ENCODE assay signal across 1 cellular context in the genomic region with DNA sequence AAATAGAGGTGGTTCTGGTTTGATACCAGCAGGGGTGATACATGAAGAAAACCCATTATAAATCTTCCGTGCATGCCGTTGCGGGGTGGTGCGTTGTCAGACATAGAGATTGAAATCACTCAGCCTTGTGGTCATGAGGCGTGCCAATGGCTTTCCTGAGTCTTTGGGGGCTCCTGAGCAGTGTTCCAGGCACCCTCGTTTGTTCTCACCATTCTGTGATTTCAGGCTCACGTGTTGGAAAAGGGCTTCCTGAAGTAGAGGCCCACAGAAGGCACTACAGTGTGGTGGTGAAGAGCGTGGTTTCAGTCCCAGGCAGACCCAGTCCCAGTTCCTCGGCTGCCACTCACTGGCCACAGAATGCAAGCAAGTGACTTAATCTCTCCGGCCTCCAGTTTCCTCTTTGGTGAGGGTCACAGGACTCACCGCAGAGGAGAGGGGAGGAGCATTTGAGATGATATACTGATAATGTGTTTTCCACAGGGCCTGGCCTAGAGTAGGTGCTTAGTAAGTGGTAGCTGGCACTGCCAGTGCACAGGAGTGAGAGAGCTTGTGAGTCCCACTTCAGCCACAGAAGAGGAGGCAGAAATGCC.
TF ChIP-seq lines count a peak whose summit lies in the region.

No MANE protein-coding gene starts in this region.

TF ChIP-seq in HepG2, 621 proteins besides CTCF, POLR2A, EP300 and RAD21 (continued from another document and continues in another):
- TF ChIP-seq, protein P1, sequence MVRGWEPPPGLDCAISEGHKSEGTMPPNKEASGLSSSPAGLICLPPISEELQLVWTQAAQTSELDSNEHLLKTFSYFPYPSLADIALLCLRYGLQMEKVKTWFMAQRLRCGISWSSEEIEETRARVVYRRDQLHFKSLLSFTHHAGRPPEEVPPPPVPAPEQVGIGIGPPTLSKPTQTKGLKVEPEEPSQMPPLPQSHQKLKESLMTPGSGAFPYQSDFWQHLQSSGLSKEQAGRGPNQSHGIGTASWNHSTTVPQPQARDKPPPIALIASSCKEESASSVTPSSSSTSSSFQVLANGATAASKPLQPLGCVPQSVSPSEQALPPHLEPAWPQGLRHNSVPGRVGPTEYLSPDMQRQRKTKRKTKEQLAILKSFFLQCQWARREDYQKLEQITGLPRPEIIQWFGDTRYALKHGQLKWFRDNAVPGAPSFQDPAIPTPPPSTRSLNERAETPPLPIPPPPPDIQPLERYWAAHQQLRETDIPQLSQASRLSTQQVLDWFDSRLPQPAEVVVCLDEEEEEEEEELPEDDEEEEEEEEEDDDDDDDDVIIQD (CRISPR knock-in tag; IDR thresholded peaks at IDR 0.05; ENCODE audit: low read depth): peak; percentile 20; the same call in 1 of the 2 replicates
- TF ChIP-seq NFYB (CRISPR knock-in tag; IDR thresholded peaks at IDR 0.05) (no peak), DNMT3B (CRISPR knock-in tag; conservative IDR thresholded peaks at IDR 0.05) (peak; percentile 73; the same call in 1 of the 2 replicates), ZNF605 (CRISPR knock-in tag; IDR thresholded peaks at IDR 0.05) (no peak), PRDM10 (CRISPR knock-in tag; IDR thresholded peaks at IDR 0.05; ENCODE audit: low read depth) (no peak), TGIF2 (CRISPR knock-in tag; IDR thresholded peaks at IDR 0.05) (peak; percentile 36; the same call in 1 of the 2 replicates), POGZ (CRISPR knock-in tag; IDR thresholded peaks at IDR 0.05) (peak; percentile 44; the same call in 1 of the 2 replicates), ZNF503 (CRISPR knock-in tag; IDR thresholded peaks at IDR 0.05) (no peak), RAD51 (IDR thresholded peaks at IDR 0.05; ENCODE audit: borderline replicate concordance) (no peak), U2AF1 (optimal IDR thresholded peaks at IDR 0.05; ENCODE audit: low read depth, low read length) (peak; percentile 42), ZMAT3 (CRISPR knock-in tag; conservative IDR thresholded peaks at IDR 0.05) (0 out of 2 replicates have a peak, but pooled peaks have one; percentile 41), ZNF660 (CRISPR knock-in tag; IDR thresholded peaks at IDR 0.05; ENCODE audit: borderline replicate concordance, low read depth) (no peak), ZFY (CRISPR knock-in tag; IDR thresholded peaks at IDR 0.05) (peak; percentile 53; the same call in 1 of the 2 replicates), FUBP1 (CRISPR knock-in tag; IDR thresholded peaks at IDR 0.05; ENCODE audit: borderline replicate concordance) (no peak), KLF11 (CRISPR knock-in tag; IDR thresholded peaks at IDR 0.05) (no peak), SP5 (CRISPR knock-in tag; IDR thresholded peaks at IDR 0.05; ENCODE audit: borderline replicate concordance, low read depth) (peak; percentile 87), ETV5 (CRISPR knock-in tag; IDR thresholded peaks at IDR 0.05; ENCODE audit: borderline replicate concordance) (peak; percentile 34; the same call in 1 of the 2 replicates), KLF9 (CRISPR knock-in tag; IDR thresholded peaks at IDR 0.05; ENCODE audit: low read depth) (no peak), ELF3 (CRISPR knock-in tag; IDR thresholded peaks at IDR 0.05) (peak; percentile 77), ZNF263 (CRISPR knock-in tag; IDR thresholded peaks at IDR 0.05) (peak; percentile 46; the same call in 1 of the 2 replicates), ATF1 (CRISPR knock-in tag; IDR thresholded peaks at IDR 0.05) (no peak), PCBP1 (IDR thresholded peaks at IDR 0.05; ENCODE audit: borderline replicate concordance, low read depth, low read length) (no peak), FOXP4 (CRISPR knock-in tag; IDR thresholded peaks at IDR 0.05) (peak; percentile 37; the same call in 1 of the 2 replicates)
- TF ChIP-seq, protein P2, sequence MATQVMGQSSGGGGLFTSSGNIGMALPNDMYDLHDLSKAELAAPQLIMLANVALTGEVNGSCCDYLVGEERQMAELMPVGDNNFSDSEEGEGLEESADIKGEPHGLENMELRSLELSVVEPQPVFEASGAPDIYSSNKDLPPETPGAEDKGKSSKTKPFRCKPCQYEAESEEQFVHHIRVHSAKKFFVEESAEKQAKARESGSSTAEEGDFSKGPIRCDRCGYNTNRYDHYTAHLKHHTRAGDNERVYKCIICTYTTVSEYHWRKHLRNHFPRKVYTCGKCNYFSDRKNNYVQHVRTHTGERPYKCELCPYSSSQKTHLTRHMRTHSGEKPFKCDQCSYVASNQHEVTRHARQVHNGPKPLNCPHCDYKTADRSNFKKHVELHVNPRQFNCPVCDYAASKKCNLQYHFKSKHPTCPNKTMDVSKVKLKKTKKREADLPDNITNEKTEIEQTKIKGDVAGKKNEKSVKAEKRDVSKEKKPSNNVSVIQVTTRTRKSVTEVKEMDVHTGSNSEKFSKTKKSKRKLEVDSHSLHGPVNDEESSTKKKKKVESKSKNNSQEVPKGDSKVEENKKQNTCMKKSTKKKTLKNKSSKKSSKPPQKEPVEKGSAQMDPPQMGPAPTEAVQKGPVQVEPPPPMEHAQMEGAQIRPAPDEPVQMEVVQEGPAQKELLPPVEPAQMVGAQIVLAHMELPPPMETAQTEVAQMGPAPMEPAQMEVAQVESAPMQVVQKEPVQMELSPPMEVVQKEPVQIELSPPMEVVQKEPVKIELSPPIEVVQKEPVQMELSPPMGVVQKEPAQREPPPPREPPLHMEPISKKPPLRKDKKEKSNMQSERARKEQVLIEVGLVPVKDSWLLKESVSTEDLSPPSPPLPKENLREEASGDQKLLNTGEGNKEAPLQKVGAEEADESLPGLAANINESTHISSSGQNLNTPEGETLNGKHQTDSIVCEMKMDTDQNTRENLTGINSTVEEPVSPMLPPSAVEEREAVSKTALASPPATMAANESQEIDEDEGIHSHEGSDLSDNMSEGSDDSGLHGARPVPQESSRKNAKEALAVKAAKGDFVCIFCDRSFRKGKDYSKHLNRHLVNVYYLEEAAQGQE (IDR thresholded peaks at IDR 0.05; ENCODE audit: borderline replicate concordance in 1 of 2, low read depth in 1 of 2, low read length in 2 of 2): no peak
- TF ChIP-seq, protein P3, sequence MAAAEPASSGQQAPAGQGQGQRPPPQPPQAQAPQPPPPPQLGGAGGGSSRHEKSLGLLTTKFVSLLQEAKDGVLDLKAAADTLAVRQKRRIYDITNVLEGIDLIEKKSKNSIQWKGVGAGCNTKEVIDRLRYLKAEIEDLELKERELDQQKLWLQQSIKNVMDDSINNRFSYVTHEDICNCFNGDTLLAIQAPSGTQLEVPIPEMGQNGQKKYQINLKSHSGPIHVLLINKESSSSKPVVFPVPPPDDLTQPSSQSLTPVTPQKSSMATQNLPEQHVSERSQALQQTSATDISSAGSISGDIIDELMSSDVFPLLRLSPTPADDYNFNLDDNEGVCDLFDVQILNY (CRISPR knock-in tag; conservative IDR thresholded peaks at IDR 0.05): no peak
- TF ChIP-seq, protein P4, sequence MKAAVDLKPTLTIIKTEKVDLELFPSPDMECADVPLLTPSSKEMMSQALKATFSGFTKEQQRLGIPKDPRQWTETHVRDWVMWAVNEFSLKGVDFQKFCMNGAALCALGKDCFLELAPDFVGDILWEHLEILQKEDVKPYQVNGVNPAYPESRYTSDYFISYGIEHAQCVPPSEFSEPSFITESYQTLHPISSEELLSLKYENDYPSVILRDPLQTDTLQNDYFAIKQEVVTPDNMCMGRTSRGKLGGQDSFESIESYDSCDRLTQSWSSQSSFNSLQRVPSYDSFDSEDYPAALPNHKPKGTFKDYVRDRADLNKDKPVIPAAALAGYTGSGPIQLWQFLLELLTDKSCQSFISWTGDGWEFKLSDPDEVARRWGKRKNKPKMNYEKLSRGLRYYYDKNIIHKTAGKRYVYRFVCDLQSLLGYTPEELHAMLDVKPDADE (CRISPR knock-in tag; IDR thresholded peaks at IDR 0.05): no peak
- TF ChIP-seq, protein P5, sequence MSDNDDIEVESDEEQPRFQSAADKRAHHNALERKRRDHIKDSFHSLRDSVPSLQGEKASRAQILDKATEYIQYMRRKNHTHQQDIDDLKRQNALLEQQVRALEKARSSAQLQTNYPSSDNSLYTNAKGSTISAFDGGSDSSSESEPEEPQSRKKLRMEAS (IDR thresholded peaks at IDR 0.05): peak; percentile 72; the same call in 1 of the 2 replicates
